Comparison of ENCODE assay signal across 1 cellular context in genomic region chr16:89199241-89200123, GRCh38.
TF ChIP-seq lines count a peak whose summit lies in the region.

No MANE protein-coding gene starts in this region.

TF ChIP-seq in GM23338, 12 proteins besides CTCF, POLR2A, EP300 and RAD21 (continued from another document):
- TF ChIP-seq REST (IDR thresholded peaks at IDR 0.05; ENCODE audit: unreplicated experiment): no peak
